ENCODE assay signal across 8 cellular contexts in the genomic region with DNA sequence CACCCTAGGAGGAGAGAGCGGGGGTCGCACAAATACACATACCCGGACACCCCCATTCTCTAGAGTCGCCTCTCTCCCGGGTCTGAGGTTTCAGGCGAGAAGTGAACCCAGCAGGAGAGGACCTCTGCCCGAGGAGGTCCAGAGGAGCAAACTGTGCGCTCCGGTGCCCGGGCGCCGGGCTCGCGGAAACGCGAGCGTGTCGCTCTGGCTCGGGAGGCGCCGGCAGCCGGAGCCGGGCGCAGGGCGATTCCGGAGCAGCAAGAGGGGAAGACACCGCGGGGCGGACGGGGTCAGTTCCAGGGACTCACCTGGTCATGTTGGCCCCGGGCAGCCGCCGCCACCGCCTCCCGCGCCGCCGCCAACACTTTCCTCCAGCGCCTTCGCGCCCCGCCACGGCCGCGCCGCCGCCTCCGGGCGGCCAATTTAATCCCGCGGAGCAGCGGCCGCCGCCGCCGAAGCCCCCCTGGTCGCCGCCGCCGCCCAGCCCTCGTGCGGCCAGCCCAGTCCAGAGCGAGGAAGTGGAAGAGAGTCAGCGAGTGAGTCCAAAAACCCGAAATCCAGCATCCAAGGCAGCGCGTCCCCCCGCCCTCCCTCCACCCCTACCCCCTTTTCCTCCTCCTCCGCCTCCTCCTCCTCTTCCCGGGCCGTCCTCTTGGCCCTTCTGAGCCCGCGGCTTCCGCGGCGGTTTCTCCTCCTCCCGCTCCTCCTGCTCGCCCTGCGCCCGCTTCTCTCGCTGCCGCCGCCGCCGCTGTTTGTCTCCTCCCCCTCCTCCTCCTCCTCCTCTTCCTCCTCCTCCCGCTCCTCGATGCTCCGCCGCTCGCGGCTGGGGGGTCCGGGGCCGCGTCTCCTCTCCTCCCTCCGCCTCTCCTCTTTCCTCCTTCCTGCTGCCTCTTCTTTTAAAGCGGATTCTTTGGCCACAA.
DNase-seq lines count a peak whose midpoint lies in the region; ATAC-seq, FAIRE-seq and TF ChIP-seq lines count a peak whose summit lies in the region.

No MANE protein-coding gene starts in this region.

- no peak for TF ChIP-seq CTCF in pancreas (IDR thresholded peaks at IDR 0.05)

- FAIRE-seq in pancreas (lab: Jason Lieb, UNC) (no peak), urothelium cell line (lab: Jason Lieb, UNC) (no peak)

- peak; percentile 53 for ATAC-seq in activated naive CD8-positive, alpha-beta T cell treated with anti-CD3 and anti-CD28 coated beads, Interleukin-2, amount 50 U/mL, for 24 hours
- ATAC-seq in left ventricle myocardium superior = peak; percentile 91
- peak; percentile 43 to 82 (median 72) for ATAC-seq in pancreas
- ATAC-seq in HG03097 (IDR thresholded peaks at IDR 0.05; ENCODE audit: low FRiP score, unreplicated experiment) = no peak

- DNase-seq in Daoy (ENCODE audit: low read depth) (peak; percentile 85), MG63 (peak; percentile 26), left ventricle myocardium superior (peak; percentile 85), pancreas (peak in 5 of 6 donors; percentile 29 to 79 (median 52)), urothelium cell line (ENCODE audit: low spot score) (no peak), NCI-H1694 treated with DMSO at 0.1 percent for 48 hours (lab: John Stamatoyannopoulos, UW) (no peak)
- DNase-seq in activated naive CD8-positive, alpha-beta T cell treated with anti-CD3 and anti-CD28 coated beads, Interleukin-2, amount 50 U/mL, for 24 hours = peak; percentile 27

- H3K4me3 ChIP-seq in MG63 (no peak overlapping the region), pancreas (peak overlapping the region; percentile 29 to 60 (median 50))

- H3K36me3 Mint-ChIP-seq in activated naive CD8-positive, alpha-beta T cell treated with anti-CD3 and anti-CD28 coated beads, Interleukin-2, amount 50 U/mL, for 24 hours (ENCODE audit: low read depth) = no peaks in the 10 kb centered on the region

- peaks cover 4% of the 10 kb centered on the region for H3K4me1 Mint-ChIP-seq in activated naive CD8-positive, alpha-beta T cell treated with anti-CD3 and anti-CD28 coated beads, Interleukin-2, amount 50 U/mL, for 24 hours

- H3K27ac Mint-ChIP-seq in activated naive CD8-positive, alpha-beta T cell treated with anti-CD3 and anti-CD28 coated beads, Interleukin-2, amount 50 U/mL, for 24 hours = no peak overlapping the region

- H3K27me3 Mint-ChIP-seq in activated naive CD8-positive, alpha-beta T cell treated with anti-CD3 and anti-CD28 coated beads, Interleukin-2, amount 50 U/mL, for 24 hours = peaks cover 43% of the 10 kb centered on the region

- H3K9me3 ChIP-seq in MG63 (no peaks in the 10 kb centered on the region), pancreas (no peaks in the 10 kb centered on the region)

- H3K27ac ChIP-seq in pancreas = no peak overlapping the region

- H3K27me3 ChIP-seq in MG63 = no peaks in the 10 kb centered on the region
- peaks cover 0 to 19% (median 5%) of the 10 kb centered on the region in 4 donors for H3K27me3 ChIP-seq in pancreas

- H3K36me3 ChIP-seq in MG63 (no peaks in the 10 kb centered on the region), pancreas (no peaks in the 10 kb centered on the region)

- 1% methylated on average over 43 to 96 of the region's 96 CpGs for WGBS in pancreas, 2 donors

- intact Hi-C loops in left ventricle myocardium superior (cut with micrococcal nuclease) = no loop called here
- intact Hi-C loops in pancreas (cut with DNase I) = no loop called here

- H3K4me3 Mint-ChIP-seq in activated naive CD8-positive, alpha-beta T cell treated with anti-CD3 and anti-CD28 coated beads, Interleukin-2, amount 50 U/mL, for 24 hours = peak overlapping the region; percentile 42

- H3K4me1 ChIP-seq in pancreas = peaks cover 0 to 5% (median 5%) of the 10 kb centered on the region in 3 donors

- no peaks in the 10 kb centered on the region for H3K9me3 Mint-ChIP-seq in activated naive CD8-positive, alpha-beta T cell treated with anti-CD3 and anti-CD28 coated beads, Interleukin-2, amount 50 U/mL, for 24 hours

Comparison
In these comparisons a context has a peak if more than half of its experiments do, and no peak if none do; other contexts are left out.
1. DNase-seq: peak in Daoy (single experiment), MG63 (single experiment), activated naive CD8-positive, alpha-beta T cell treated with anti-CD3 and anti-CD28 coated beads, Interleukin-2, amount 50 U/mL, for 24 hours (single experiment), left ventricle myocardium superior (single experiment) and pancreas (5 of 6); none in urothelium cell line (single experiment) and NCI-H1694 treated with DMSO at 0.1 percent for 48 hours (single experiment).